ENCODE assay signal across 27 cellular contexts in genomic region chr21:26933448-26933847, GRCh38. TPM values are rescaled to one million over a fixed set of nuclear protein-coding genes. Genes with fewer than 3 reads are reported as not detected.
"Had no signal": no experiment of that assay in that cellular context is flagged by ENCODE, and none has a peak within 500 bp of the region (broad histone marks: within the 10 kb centered on the region; RNA-seq: fewer than 3 reads in every experiment).

No MANE protein-coding gene starts in this region.

- H3K36me3 Mint-ChIP-seq: activated naive CD8-positive, alpha-beta T cell treated with anti-CD3 and anti-CD28 coated beads, Interleukin-2, amount 10 ng/mL, durations not matched to agents 7 days and 5 days; neural progenitor cell; stimulated activated effector memory CD8-positive, alpha-beta T cell treated with anti-CD3 and anti-CD28 coated beads, Interleukin-12 subunit alpha, Interleukin-12 subunit beta, amount 100 ng/mL, for 72 hours had no signal

- H3K4me3 Mint-ChIP-seq: activated B cell treated with CpG ODN at 0.5 μM for 24 hours; activated CD4-positive, alpha-beta memory T cell treated with anti-CD3 and anti-CD28 coated beads, Interleukin-2, amount 10 ng/mL, durations not matched to agents 7 days and 5 days; activated naive CD8-positive, alpha-beta T cell treated with anti-CD3 and anti-CD28 coated beads, Interleukin-2, amount 10 ng/mL, durations not matched to agents 7 days and 5 days; activated T-cell treated with anti-CD3 and anti-CD28 coated beads, Interleukin-2, amount 50 U/mL, for 24 hours; neural progenitor cell; stimulated activated effector memory CD8-positive, alpha-beta T cell treated with anti-CD3 and anti-CD28 coated beads, Interleukin-12 subunit alpha, Interleukin-12 subunit beta, amount 100 ng/mL, for 72 hours had no signal

- H3K27ac Mint-ChIP-seq: activated B cell treated with CpG ODN at 0.5 μM for 24 hours; activated CD4-positive, alpha-beta memory T cell treated with anti-CD3 and anti-CD28 coated beads, Interleukin-2, amount 10 ng/mL, durations not matched to agents 7 days and 5 days; activated naive CD8-positive, alpha-beta T cell treated with anti-CD3 and anti-CD28 coated beads, Interleukin-2, amount 10 ng/mL, durations not matched to agents 7 days and 5 days; activated T-cell treated with anti-CD3 and anti-CD28 coated beads, Interleukin-2, amount 50 U/mL, for 24 hours; activated T-helper 2 cell treated with anti-CD3 and anti-CD28 coated beads, Interferon-gamma antibody, Interleukin-2, Interleukin-4, amounts not matched to agents 10 μg/mL and 5 μg/mL and 100 μg/mL, durations not matched to agents 14 hours and 24 hours and 36 hours; neural progenitor cell; stimulated activated effector memory CD8-positive, alpha-beta T cell treated with anti-CD3 and anti-CD28 coated beads, Interleukin-12 subunit alpha, Interleukin-12 subunit beta, amount 100 ng/mL, for 72 hours had no signal

- ATAC-seq: heart left ventricle; right lobe of liver; stimulated activated effector memory CD8-positive, alpha-beta T cell treated with anti-CD3 and anti-CD28 coated beads, Interleukin-12 subunit alpha, Interleukin-12 subunit beta, amount 100 ng/mL, for 72 hours; upper lobe of right lung had no signal

- DNase-seq: activated B cell treated with CpG ODN at 0.5 μM for 24 hours; activated CD4-positive, alpha-beta memory T cell treated with anti-CD3 and anti-CD28 coated beads, Interleukin-2, amount 10 ng/mL, durations not matched to agents 7 days and 5 days; activated CD4-positive, alpha-beta T cell treated with anti-CD3 and anti-CD28 coated beads for 48 hours; activated naive CD4-positive, alpha-beta T cell treated with Interleukin-2 at 50 U/mL for 16 hours; activated naive CD8-positive, alpha-beta T cell treated with anti-CD3 and anti-CD28 coated beads, Interleukin-2, amount 10 ng/mL, durations not matched to agents 7 days and 5 days; activated T-cell treated with anti-CD3 and anti-CD28 coated beads, Interleukin-2, amount 50 U/mL, for 24 hours; amygdala; dermis blood vessel endothelial cell; effector memory CD4-positive, alpha-beta T cell; esophagus squamous epithelium; foreskin fibroblast; heart left ventricle; left ventricle myocardium inferior; mammary epithelial cell; right lobe of liver; small intestine; stimulated activated CD4-positive, alpha-beta T cell treated with anti-CD3 and anti-CD28 coated beads, Interleukin-4, amount 100 ng/mL, for 1 hour; stomach; testis; upper lobe of right lung had no signal

- H3K9me3 Mint-ChIP-seq: activated B cell treated with CpG ODN at 0.5 μM for 24 hours; activated CD4-positive, alpha-beta memory T cell treated with anti-CD3 and anti-CD28 coated beads, Interleukin-2, amount 10 ng/mL, durations not matched to agents 7 days and 5 days; activated naive CD8-positive, alpha-beta T cell treated with anti-CD3 and anti-CD28 coated beads, Interleukin-2, amount 10 ng/mL, durations not matched to agents 7 days and 5 days; activated T-cell treated with anti-CD3 and anti-CD28 coated beads, Interleukin-2, amount 50 U/mL, for 24 hours; activated T-helper 2 cell treated with anti-CD3 and anti-CD28 coated beads, Interferon-gamma antibody, Interleukin-2, Interleukin-4, amounts not matched to agents 10 μg/mL and 5 μg/mL and 100 μg/mL, durations not matched to agents 14 hours and 24 hours and 36 hours; neural progenitor cell had no signal

- H3K27me3 Mint-ChIP-seq: activated B cell treated with CpG ODN at 0.5 μM for 24 hours; activated CD4-positive, alpha-beta memory T cell treated with anti-CD3 and anti-CD28 coated beads, Interleukin-2, amount 10 ng/mL, durations not matched to agents 7 days and 5 days; activated naive CD8-positive, alpha-beta T cell treated with anti-CD3 and anti-CD28 coated beads, Interleukin-2, amount 10 ng/mL, durations not matched to agents 7 days and 5 days; activated T-cell treated with anti-CD3 and anti-CD28 coated beads, Interleukin-2, amount 50 U/mL, for 24 hours had no signal

- H3K4me1 Mint-ChIP-seq: activated B cell treated with CpG ODN at 0.5 μM for 24 hours; activated CD4-positive, alpha-beta memory T cell treated with anti-CD3 and anti-CD28 coated beads, Interleukin-2, amount 10 ng/mL, durations not matched to agents 7 days and 5 days; activated naive CD8-positive, alpha-beta T cell treated with anti-CD3 and anti-CD28 coated beads, Interleukin-2, amount 10 ng/mL, durations not matched to agents 7 days and 5 days; neural progenitor cell; stimulated activated effector memory CD8-positive, alpha-beta T cell treated with anti-CD3 and anti-CD28 coated beads, Interleukin-12 subunit alpha, Interleukin-12 subunit beta, amount 100 ng/mL, for 72 hours had no signal

- H3K4me3 ChIP-seq: cardiac muscle cell, esophagus squamous epithelium, heart left ventricle, left ventricle myocardium inferior, neural progenitor cell, prostate gland, right lobe of liver, stomach, testis, upper lobe of right lung had no signal

RNA-seq across cellular contexts. Expression of gene ADAMTS5, which starts 33.4 kb away (rescaled TPM):
- total RNA-seq: activated B cell treated with CpG ODN at 0.5 μM for 24 hours; activated CD4-positive, alpha-beta memory T cell treated with anti-CD3 and anti-CD28 coated beads, Interleukin-2, amount 10 ng/mL, durations not matched to agents 7 days and 5 days; activated naive CD8-positive, alpha-beta T cell treated with anti-CD3 and anti-CD28 coated beads, Interleukin-2, amount 10 ng/mL, durations not matched to agents 7 days and 5 days; activated T-helper 2 cell treated with anti-CD3 and anti-CD28 coated beads, Interferon-gamma antibody, Interleukin-2, Interleukin-4, amounts not matched to agents 10 μg/mL and 5 μg/mL and 100 μg/mL, durations not matched to agents 14 hours and 24 hours and 36 hours; endothelial cell of umbilical vein; T-helper 2 cell treated with Interferon-gamma antibody and Interleukin-4, amounts not matched to agents 100 ng/mL and 5 ng/mL, for 36 hours had no signal
